8 cellular contexts compared by ENCODE assay signal in genomic region chr1:145961109-145961424, GRCh38. TPM values are rescaled to one million over a fixed set of nuclear protein-coding genes. Genes with fewer than 3 reads are reported as not detected.
A peak's percentile ranks its signal among the peaks of the same experiment; 100 is the strongest.
DNase-seq lines count a peak whose midpoint lies in the region; ATAC-seq, FAIRE-seq and TF ChIP-seq lines count a peak whose summit lies in the region.

No MANE protein-coding gene starts in this region.

- H3K4me2 ChIP-seq in H1 (ENCODE audit: insufficient read depth in 1 of 2, low read depth in 2 of 2, low read length in 2 of 2) = peak overlapping the region; percentile 93 to 98
- H3K4me2 ChIP-seq in neural cell (ENCODE audit: low read length) = no peak overlapping the region

- no peak overlapping the region for H3K14ac ChIP-seq in H1 (ENCODE audit: insufficient read length)

- no peak overlapping the region for H3K56ac ChIP-seq in H1 (replicated peaks; ENCODE audit: insufficient read length, low read depth, low read length)

- no peak overlapping the region for H2BK15ac ChIP-seq in H1 (ENCODE audit: low read length)

- ATAC-seq in HG02678 (IDR thresholded peaks at IDR 0.05; ENCODE audit: unreplicated experiment) = no peak
- no peak for ATAC-seq in GM19452 (IDR thresholded peaks at IDR 0.05; ENCODE audit: unreplicated experiment)

- no peak overlapping the region for H3K23ac ChIP-seq in H1 (ENCODE audit: insufficient read length)

- FAIRE-seq in H1 (lab: Jason Lieb, UNC) = no peak

- H2AFZ ChIP-seq in H1 (ENCODE audit: low read length) (peak overlapping the region; percentile 40; the same call in 1 of the 2 replicates), neural cell (ENCODE audit: low read depth, low read length) (no peak overlapping the region)

- H3K9me3 ChIP-seq in NT2/D1 (ENCODE audit: insufficient read depth, low read length) (no peaks in the 10 kb centered on the region), H1 (ENCODE audit: insufficient read depth in 2 of 2, low read depth in 1 of 2, low read length in 1 of 2) (no peaks in the 10 kb centered on the region), neural cell (ENCODE audit: low read length) (no peaks in the 10 kb centered on the region)

- H2AK5ac ChIP-seq in H1 (ENCODE audit: low read depth, low read length) = no peak overlapping the region

- peaks cover 0 to 2% of the 10 kb centered on the region in 2 experiments for H4K20me1 ChIP-seq in H1 (replicated peaks in 1 of 2; ENCODE audit: control insufficient read depth in 1 of 2, insufficient read depth in 2 of 2, low read length in 2 of 2)
- H4K20me1 ChIP-seq in neural cell (ENCODE audit: insufficient read depth) = no peaks in the 10 kb centered on the region

- no peak overlapping the region for H2BK120ac ChIP-seq in H1 (replicated peaks; ENCODE audit: low read depth, low read length)

- peak overlapping the region; percentile 68; the same call in 1 of the 2 replicates for H2BK12ac ChIP-seq in H1 (ENCODE audit: low read depth, low read length)

- no peak overlapping the region for H4K91ac ChIP-seq in H1 (replicated peaks; ENCODE audit: insufficient read length, low read length)

- TF ChIP-seq EP300 in H1 (IDR thresholded peaks at IDR 0.05; ENCODE audit: borderline replicate concordance in 1 of 2, low read depth in 2 of 2, low read length in 2 of 2) (no peak), neural cell (conservative IDR thresholded peaks at IDR 0.05; ENCODE audit: poor library complexity, severe bottlenecking) (no peak)

- TF ChIP-seq RAD21 in H1 (IDR thresholded peaks at IDR 0.05 in 1 of 2, conservative IDR thresholded peaks at IDR 0.05 in 1 of 2; ENCODE audit: low read depth in 2 of 2, low read length in 2 of 2) (no peak), neural cell (conservative IDR thresholded peaks at IDR 0.05) (no peak)

- no peaks in the 10 kb centered on the region for H3K9me2 ChIP-seq in neural cell (ENCODE audit: insufficient read depth, low read length)

- intact Hi-C loops in CD14-positive monocyte (cut with micrococcal nuclease) = loop anchor here (5.0 to 10.0 kb wide), 3 partner anchors 36 to 96 kb away; partner anchors contain the start of genes PEX11B (in 1 of the 2) and TXNIP (in 1 of the 2)

- no peak overlapping the region for H2BK5ac ChIP-seq in H1 (ENCODE audit: low read depth, low read length)

- H3K4ac ChIP-seq in H1 (replicated peaks; ENCODE audit: insufficient read length, low read depth, low read length) = no peak overlapping the region

- 1% methylated on average over 22 of the region's 22 CpGs; no CpG with 5 or more reads in 1 of the 2 experiments for WGBS in H1 (ENCODE audit: extremely low coverage in 1 of 2, insufficient coverage in 1 of 2, insufficient read length in 1 of 2, insufficient replicate concordance in 2 of 2, low coverage in 1 of 2, low lambda C conversion rate in 2 of 2, missing lambda C conversion rate in 1 of 2), 2 experiments

- TF ChIP-seq CTCF in CD14-positive monocyte (IDR thresholded peaks at IDR 0.05) (no peak), H1 (IDR thresholded peaks at IDR 0.05; ENCODE audit: control extremely low read depth in 1 of 3, insufficient read depth in 1 of 3, low read depth in 1 of 3, low read length in 3 of 3) (no peak), neural cell (IDR thresholded peaks at IDR 0.05; ENCODE audit: poor library complexity, severe bottlenecking) (no peak)

- no peak for TF ChIP-seq POLR2A in H1 (IDR thresholded peaks at IDR 0.05; ENCODE audit: control extremely low read depth in 1 of 2, low read depth in 2 of 2, low read length in 2 of 2)

- H3K79me1 ChIP-seq in H1 (ENCODE audit: low read depth, low read length) = no peaks in the 10 kb centered on the region

- no peaks in the 10 kb centered on the region for H3K79me2 ChIP-seq in H1 (ENCODE audit: control insufficient read depth in 1 of 2, insufficient read depth in 2 of 2, low read length in 2 of 2)
- H3K79me2 ChIP-seq in neural cell (replicated peaks; ENCODE audit: insufficient read depth, low read length) = peaks cover 12% of the 10 kb centered on the region

- CTCF ChIA-PET in H1 (lab: Charles Lee; ENCODE audit: partially characterized antibody) = interaction anchor here (3.6 kb wide), 1 partner anchor 18 kb away, joined by 17 read pairs; no protein-coding TSS in a partner anchor

- no peak for DNase-seq in CD14-positive monocyte (ENCODE audit: low spot score)
- DNase-seq in NT2/D1 (ENCODE audit: low read depth, low spot score) = no peak
- DNase-seq in H1 (ENCODE audit: low read depth in 1 of 2, low spot score in 2 of 2) = peak in 1 of 2 experiments; percentile 66
- no peak for DNase-seq in NCI-H1048 (lab: John Stamatoyannopoulos, UW)
- no peak for DNase-seq in activated gamma-delta T cell treated with Interleukin-2 at 50 U/mL for 16 hours

- H3K36me3 ChIP-seq in NT2/D1 (ENCODE audit: insufficient read depth, insufficient read length, low read length) (no peaks in the 10 kb centered on the region), H1 (ENCODE audit: control insufficient read depth in 2 of 4, insufficient read depth in 4 of 4, low read length in 3 of 4) (no peaks in the 10 kb centered on the region), neural cell (ENCODE audit: insufficient read depth, low read length) (no peaks in the 10 kb centered on the region)

- H3K27me3 ChIP-seq in NT2/D1 (ENCODE audit: insufficient read depth, insufficient read length) (peaks cover 89% of the 10 kb centered on the region), H1 (replicated peaks in 1 of 4; ENCODE audit: control insufficient read depth in 3 of 4, extremely low read depth in 1 of 4, insufficient read depth in 3 of 4, low read length in 3 of 4) (peaks cover 25 to 70% (median 63%) of the 10 kb centered on the region in 4 experiments), neural cell (ENCODE audit: insufficient read depth, low read depth, low read length) (peaks cover 23% of the 10 kb centered on the region)

- H3K27me3 Mint-ChIP-seq in CD14-positive monocyte (ENCODE audit: low read depth in 3 of 3) = peaks cover 30 to 37% (median 31%) of the 10 kb centered on the region in 3 donors

- H3K18ac ChIP-seq in H1 (ENCODE audit: extremely low read depth, low read length) = no peak overlapping the region

- peaks cover 1 to 3% of the 10 kb centered on the region in 2 donors for H3K36me3 Mint-ChIP-seq in CD14-positive monocyte

- H3K9me3 Mint-ChIP-seq in CD14-positive monocyte = peaks cover 0 to 8% (median 0%) of the 10 kb centered on the region in 7 donors

- H2BK20ac ChIP-seq in H1 (ENCODE audit: low read length) = no peak overlapping the region

- H4K8ac ChIP-seq in H1 (ENCODE audit: extremely low read depth, insufficient read depth, low read length) = no peak overlapping the region

- H4K5ac ChIP-seq in H1 (ENCODE audit: insufficient read length, low read depth, low read length) = no peak overlapping the region

- H3K9ac ChIP-seq in NT2/D1 (ENCODE audit: insufficient read length, low read depth) (peak overlapping the region; percentile 83), H1 (replicated peaks in 1 of 4; ENCODE audit: extremely low read depth in 1 of 4, low read depth in 3 of 4, low read length in 3 of 4) (no peak overlapping the region), neural cell (ENCODE audit: low read length) (peak overlapping the region; percentile 64)

- POLR2A ChIA-PET in H1 (lab: Charles Lee; ENCODE audit: partially characterized antibody) = interaction anchor here (0.7 to 5.3 kb wide), 4 partner anchors 34 to 74 kb away, joined by 3 to 31 read pairs (median 5); partner anchors contain the start of genes RBM8A and TXNIP

- H3K27ac ChIP-seq in H1 (ENCODE audit: low read depth, low read length) (no peak overlapping the region), neural cell (ENCODE audit: low read length) (peak overlapping the region; percentile 2)

- H3K27ac Mint-ChIP-seq in CD14-positive monocyte = peak overlapping the region in 3 of 7 donors; percentile 30 to 66 (median 50)

- peaks cover 25% of the 10 kb centered on the region for H3K23me2 ChIP-seq in H1 (ENCODE audit: low read depth, low read length)

- H3K4me1 ChIP-seq in NT2/D1 (ENCODE audit: insufficient read depth, insufficient read length) (peaks cover 20% of the 10 kb centered on the region), H1 (replicated peaks in 1 of 4; ENCODE audit: control insufficient read depth in 3 of 4, insufficient read depth in 4 of 4, low read length in 3 of 4) (peaks cover 0 to 20% (median 11%) of the 10 kb centered on the region in 4 experiments; a peak in 6 of 7 replicates)

- peaks cover 79% of the 10 kb centered on the region for H3K4me1 Mint-ChIP-seq in CD14-positive monocyte

- peak overlapping the region; percentile 80 for H3K4me3 ChIP-seq in NT2/D1 (ENCODE audit: insufficient read length, low read depth)
- peak overlapping the region; percentile 56 to 85 (median 82) for H3K4me3 ChIP-seq in H1 (ENCODE audit: extremely low read depth in 1 of 4, insufficient read depth in 2 of 4, low read depth in 3 of 4, low read length in 4 of 4)
- H3K4me3 ChIP-seq in neural cell (ENCODE audit: low read length) = peak overlapping the region; percentile 68

- H3F3A ChIP-seq in neural cell (ENCODE audit: insufficient read depth, low read length, poor library complexity, severe bottlenecking) = peaks cover 7% of the 10 kb centered on the region

- peak overlapping the region; percentile 91 to 97 for H3K4me3 Mint-ChIP-seq in CD14-positive monocyte

RNA-seq across cellular contexts. Expression of gene LIX1L, which starts 3.2 kb away (rescaled TPM):
- polyA plus RNA-seq in CD14-positive monocyte = 1 to 10 TPM; 6.3 to 8.5 TPM
- 2.9 and 3.0 TPM in 2 replicates for total RNA-seq in H1 (2021; fragmentation: NEBNext Ultra II Directional; extraction: Animal tissue kit (Norgen Biotek cat#: 25700))
- 3.7 and 3.8 TPM in 2 replicates for polyA plus RNA-seq in H1 (2011; rRNA removed)
- polyA plus RNA-seq in H1 (2011; cell fraction: cytosol; rRNA removed) = 2.9 TPM
- polyA plus RNA-seq in H1 (2011; cell fraction: nucleus; rRNA removed) = 0.67 TPM
- polyA plus RNA-seq in H1 (2012, experiment 1 of 2) = 1.1 to 2.2 TPM (median 1.2 TPM) in 4 replicates
- 1.7 TPM for polyA plus RNA-seq in H1 (2012, experiment 2 of 2)
- 1.9 TPM for polyA plus RNA-seq in H1 (2013, experiment 1 of 2)
- polyA plus RNA-seq in H1 (2013, experiment 2 of 2) = 2.0 TPM
- 2.7 TPM in 2 replicates for polyA minus RNA-seq in H1 (2011; rRNA and poly(A)+ RNA removed)
- polyA minus RNA-seq in H1 (2011; cell fraction: cytosol; rRNA and poly(A)+ RNA removed) = 1.7 TPM
- 1.3 TPM for polyA minus RNA-seq in H1 (2011; cell fraction: nucleus; rRNA and poly(A)+ RNA removed)
- 15.7 and 17.0 TPM in 2 replicates for polyA plus RNA-seq in neural cell
- polyA minus RNA-seq in neural cell = 15.1 and 16.9 TPM in 2 replicates

RNA-seq across cellular contexts. Expression of gene ANKRD34A, which starts 3.3 kb away (rescaled TPM):
- not detected for polyA plus RNA-seq in CD14-positive monocyte
- 0.20 and 0.46 TPM in 2 replicates for total RNA-seq in H1 (2021; fragmentation: NEBNext Ultra II Directional; extraction: Animal tissue kit (Norgen Biotek cat#: 25700))
- polyA plus RNA-seq in H1 (2011; rRNA removed) = 0.15 and 0.19 TPM in 2 replicates
- 0.10 TPM for polyA plus RNA-seq in H1 (2011; cell fraction: cytosol; rRNA removed)
- 0.33 TPM for polyA plus RNA-seq in H1 (2011; cell fraction: nucleus; rRNA removed)
- 0.18 to 0.33 TPM (median 0.26 TPM) in 4 replicates for polyA plus RNA-seq in H1 (2012, experiment 1 of 2)
- polyA plus RNA-seq in H1 (2012, experiment 2 of 2) = 0.22 TPM
- 0.08 TPM for polyA plus RNA-seq in H1 (2013, experiment 1 of 2)
- 0.13 TPM for polyA plus RNA-seq in H1 (2013, experiment 2 of 2)
- 0.07 and 0.47 TPM in 2 replicates for polyA minus RNA-seq in H1 (2011; rRNA and poly(A)+ RNA removed)
- polyA minus RNA-seq in H1 (2011; cell fraction: cytosol; rRNA and poly(A)+ RNA removed) = not detected
- 0.70 TPM for polyA minus RNA-seq in H1 (2011; cell fraction: nucleus; rRNA and poly(A)+ RNA removed)
- polyA plus RNA-seq in neural cell = 0.16 and 1.7 TPM in 2 replicates
- polyA minus RNA-seq in neural cell = 0.73 and 1.5 TPM in 2 replicates

RNA-seq across cellular contexts. Expression of gene POLR3GL, which starts 3.4 kb away (rescaled TPM):
- 10 to 100 TPM; 36.2 to 39.0 TPM for polyA plus RNA-seq in CD14-positive monocyte
- 2.3 and 3.1 TPM in 2 replicates for total RNA-seq in H1 (2021; fragmentation: NEBNext Ultra II Directional; extraction: Animal tissue kit (Norgen Biotek cat#: 25700))
- polyA plus RNA-seq in H1 (2011; rRNA removed) = 3.5 and 3.9 TPM in 2 replicates
- polyA plus RNA-seq in H1 (2011; cell fraction: cytosol; rRNA removed) = 5.2 TPM
- polyA plus RNA-seq in H1 (2011; cell fraction: nucleus; rRNA removed) = 3.2 TPM
- 4.7 to 7.1 TPM (median 5.3 TPM) in 4 replicates for polyA plus RNA-seq in H1 (2012, experiment 1 of 2)
- polyA plus RNA-seq in H1 (2012, experiment 2 of 2) = 1.7 TPM
- polyA plus RNA-seq in H1 (2013, experiment 1 of 2) = 4.5 TPM
- polyA plus RNA-seq in H1 (2013, experiment 2 of 2) = 4.8 TPM
- polyA minus RNA-seq in H1 (2011; rRNA and poly(A)+ RNA removed) = 1.5 and 1.6 TPM in 2 replicates
- 1.5 TPM for polyA minus RNA-seq in H1 (2011; cell fraction: cytosol; rRNA and poly(A)+ RNA removed)
- polyA minus RNA-seq in H1 (2011; cell fraction: nucleus; rRNA and poly(A)+ RNA removed) = 2.0 TPM
- 37.5 and 38.6 TPM in 2 replicates for polyA plus RNA-seq in neural cell
- 10.2 and 19.2 TPM in 2 replicates for polyA minus RNA-seq in neural cell

RNA-seq across cellular contexts. Expression of gene RBM8A, which starts 33.8 kb away (rescaled TPM):
- polyA plus RNA-seq in CD14-positive monocyte (100 to 1,000 TPM in 1 of 2 donors, 10 to 100 TPM in 1; 91.5 to 115 TPM), H1 (2011; rRNA removed) (119 and 125 TPM in 2 replicates), neural cell (301 and 366 TPM in 2 replicates)
- 216 and 222 TPM in 2 replicates for total RNA-seq in H1 (2021; fragmentation: NEBNext Ultra II Directional; extraction: Animal tissue kit (Norgen Biotek cat#: 25700))
- polyA plus RNA-seq in H1 (2011; cell fraction: cytosol; rRNA removed) = 276 TPM
- 32.3 TPM for polyA plus RNA-seq in H1 (2011; cell fraction: nucleus; rRNA removed)
- polyA plus RNA-seq in H1 (2012, experiment 1 of 2) = 255 to 301 TPM (median 263 TPM) in 4 replicates
- 80.5 TPM for polyA plus RNA-seq in H1 (2012, experiment 2 of 2)
- polyA plus RNA-seq in H1 (2013, experiment 1 of 2) = 166 TPM
- polyA plus RNA-seq in H1 (2013, experiment 2 of 2) = 182 TPM
- 35.1 and 39.6 TPM in 2 replicates for polyA minus RNA-seq in H1 (2011; rRNA and poly(A)+ RNA removed)
- polyA minus RNA-seq in H1 (2011; cell fraction: cytosol; rRNA and poly(A)+ RNA removed) = 52.5 TPM
- 34.9 TPM for polyA minus RNA-seq in H1 (2011; cell fraction: nucleus; rRNA and poly(A)+ RNA removed)
- 194 and 274 TPM in 2 replicates for polyA minus RNA-seq in neural cell

RNA-seq across cellular contexts. Expression of gene TXNIP, which starts 35.3 kb away (rescaled TPM):
- polyA plus RNA-seq in CD14-positive monocyte (100 to 1,000 TPM; 640 to 844 TPM), H1 (2011; rRNA removed) (33.4 and 56.8 TPM in 2 replicates), neural cell (140 and 165 TPM in 2 replicates)
- 10.3 and 12.3 TPM in 2 replicates for total RNA-seq in H1 (2021; fragmentation: NEBNext Ultra II Directional; extraction: Animal tissue kit (Norgen Biotek cat#: 25700))
- 50.4 TPM for polyA plus RNA-seq in H1 (2011; cell fraction: cytosol; rRNA removed)
- polyA plus RNA-seq in H1 (2011; cell fraction: nucleus; rRNA removed) = 73.4 TPM
- 14.6 to 27.3 TPM (median 22.1 TPM) in 4 replicates for polyA plus RNA-seq in H1 (2012, experiment 1 of 2)
- polyA plus RNA-seq in H1 (2012, experiment 2 of 2) = 4.6 TPM
- polyA plus RNA-seq in H1 (2013, experiment 1 of 2) = 9.4 TPM
- 8.5 TPM for polyA plus RNA-seq in H1 (2013, experiment 2 of 2)
- 91.1 and 129 TPM in 2 replicates for polyA minus RNA-seq in H1 (2011; rRNA and poly(A)+ RNA removed)
- polyA minus RNA-seq in H1 (2011; cell fraction: cytosol; rRNA and poly(A)+ RNA removed) = 56.7 TPM
- 171 TPM for polyA minus RNA-seq in H1 (2011; cell fraction: nucleus; rRNA and poly(A)+ RNA removed)
- 601 and 667 TPM in 2 replicates for polyA minus RNA-seq in neural cell

Comparison
In these comparisons a context has a peak if more than half of its experiments do, and no peak if none do; other contexts are left out.
1. H3K9ac ChIP-seq: peak in NT2/D1 (single experiment) and neural cell (single experiment); none in H1 (0 of 4).
2. Peak in every context shown above with its lines, with median percentiles within 50 percentile points of each other: H3K4me3 ChIP-seq.